Comparison of ENCODE assay signal across 10 cellular contexts in genomic region chr2:160214461-160215055, GRCh38. TPM values are rescaled to one million over a fixed set of nuclear protein-coding genes. Genes with fewer than 3 reads are reported as not detected.
A peak's percentile ranks its signal among the peaks of the same experiment; 100 is the strongest.
DNase-seq lines count a peak whose midpoint lies in the region; ATAC-seq and TF ChIP-seq lines count a peak whose summit lies in the region.
"Had no signal": no experiment of that assay in that cellular context is flagged by ENCODE, and none has a peak within 500 bp of the region (broad histone marks: within the 10 kb centered on the region; RNA-seq: fewer than 3 reads in every experiment).

No MANE protein-coding gene starts in this region.

- peak overlapping the region; percentile 24 to 70; a peak in 2 of 4 replicates for H4K8ac ChIP-seq in IMR-90 (ENCODE audit: low read depth in 2 of 2, low read length in 2 of 2)

- no CpG with 5 or more reads among the region's 5 CpGs for WGBS in IMR-90 (ENCODE audit: extremely low coverage in 2 of 2, insufficient read length in 1 of 2), 2 experiments

- H4K5ac ChIP-seq in IMR-90 (ENCODE audit: low read depth, low read length) = peak overlapping the region; percentile 23; the same call in 1 of the 2 replicates

- H3K27ac Mint-ChIP-seq in WTC11 = no peak overlapping the region

- H2BK20ac ChIP-seq in IMR-90 (ENCODE audit: low read depth, low read length) = peak overlapping the region; percentile 81

- H3K9me3 Mint-ChIP-seq in WTC11 = no peaks in the 10 kb centered on the region

- no peaks in the 10 kb centered on the region for H4K20me1 ChIP-seq in IMR-90 (ENCODE audit: insufficient read depth, low read length)

- 0 out of 2 replicates have a peak, but pooled peaks cover 5% of the 10 kb centered on the region for H3K9me1 ChIP-seq in IMR-90 (ENCODE audit: insufficient read depth, low read length)

- no TSS peak for BruUV-seq in IMR-90 (replicated peaks; lab: Mats Ljungman, UMichigan)

- peak overlapping the region; percentile 76 for H2AK5ac ChIP-seq in IMR-90 (ENCODE audit: low read depth, low read length)

- peak overlapping the region; percentile 86 for H2BK120ac ChIP-seq in IMR-90 (ENCODE audit: low read depth, low read length)

- CTCF ChIA-PET in IMR-90 (lab: Yijun Ruan, JAX) (interaction anchor here (0.6 kb wide), 1 partner anchor 412 kb away, joined by 3 read pairs; no protein-coding TSS in a partner anchor), WTC11 (lab: Charles Lee) (interaction anchor here (1.2 kb wide), 1 partner anchor 56 kb away, joined by 4 read pairs; no protein-coding TSS in a partner anchor)

- peak overlapping the region; percentile 62; the same call in 1 of the 2 replicates for H3K18ac ChIP-seq in IMR-90 (ENCODE audit: low read depth, low read length)

- H2AFZ ChIP-seq in IMR-90 (replicated peaks; ENCODE audit: low read length, poor library complexity) = peak overlapping the region; percentile 75

- H3K4me2 ChIP-seq in IMR-90 (ENCODE audit: low read depth, low read length) = peak overlapping the region; percentile 8; the same call in 1 of the 2 replicates

- DNase-seq in AG09309 (ENCODE audit: low read depth) (peak; percentile 64), IMR-90 (peak; percentile 90), astrocyte of the spinal cord (ENCODE audit: low read depth, low spot score) (peak; percentile 93), lower lobe of right lung (peak; percentile 54), WTC11 (ENCODE audit: low spot score) (no peak), cortex of kidney (lab: John Stamatoyannopoulos, UW) (no peak), ecto neural progenitor cell (ENCODE audit: low spot score) (no peak)
- DNase-seq: GDM1, testis had no signal

- H3K27ac ChIP-seq in IMR-90 (ENCODE audit: insufficient read depth, low read length) (peak overlapping the region; percentile 29; the same call in 1 of the 2 replicates), lower lobe of right lung (no peak overlapping the region)
- H3K27ac ChIP-seq: testis had no signal

- peak overlapping the region; percentile 60 for H2BK5ac ChIP-seq in IMR-90 (ENCODE audit: low read depth, low read length, poor library complexity, severe bottlenecking)

- no peak for TF ChIP-seq POLR2A in IMR-90 (IDR thresholded peaks at IDR 0.05; ENCODE audit: low read depth, low read length)

- H3K4me3 ChIP-seq in AG09309 (ENCODE audit: control insufficient read depth, low read depth, low read length) = no peak overlapping the region
- H3K4me3 ChIP-seq in IMR-90 (ENCODE audit: insufficient read depth, low read depth, low read length) = no peak overlapping the region
- H3K4me3 ChIP-seq in astrocyte of the spinal cord (ENCODE audit: low read depth, low read length) = no peak overlapping the region
- no peak overlapping the region for H3K4me3 ChIP-seq in lower lobe of right lung
- H3K4me3 ChIP-seq: testis had no signal

- POLR2A ChIA-PET in IMR-90 (lab: Charles Lee; ENCODE audit: unreplicated experiment) (no interaction called here), WTC11 (lab: Charles Lee) (no interaction called here)

- H3K4ac ChIP-seq in IMR-90 (ENCODE audit: low read depth, low read length) = peak overlapping the region; percentile 68

- no peaks in the 10 kb centered on the region for H3K27me3 ChIP-seq in IMR-90 (ENCODE audit: control insufficient read depth, insufficient read depth, low read length)
- no peaks in the 10 kb centered on the region for H3K27me3 ChIP-seq in lower lobe of right lung (ENCODE audit: low read depth)
- H3K27me3 ChIP-seq: testis had no signal

- H3K23ac ChIP-seq in IMR-90 (ENCODE audit: low read depth, low read length) = peak overlapping the region; percentile 37

- H3K9me3 ChIP-seq in IMR-90 (ENCODE audit: control insufficient read depth, insufficient read depth, low read length) = no peaks in the 10 kb centered on the region
- H3K9me3 ChIP-seq in lower lobe of right lung = no peaks in the 10 kb centered on the region
- H3K9me3 ChIP-seq: testis had no signal

- in situ Hi-C loops in IMR-90 (cut with MboI; ENCODE audit: low sequenced_read_pairs) (no loop called here), astrocyte of the spinal cord (cut with HindIII; ENCODE audit: low sequenced_read_pairs) (no loop called here)

- dilution Hi-C loops in IMR-90 (cut with HindIII; ENCODE audit: low sequenced_read_pairs, unreplicated experiment) = no loop called here

- H3K4me1 Mint-ChIP-seq in WTC11 = no peaks in the 10 kb centered on the region

- no peaks in the 10 kb centered on the region for H3K36me3 ChIP-seq in IMR-90 (ENCODE audit: control insufficient read depth, insufficient read depth, low read length)
- H3K36me3 ChIP-seq in lower lobe of right lung = no peaks in the 10 kb centered on the region

- peak overlapping the region; percentile 74; the same call in 1 of the 2 replicates for H3K14ac ChIP-seq in IMR-90 (replicated peaks; ENCODE audit: low read depth, low read length)

- no peak overlapping the region for H3K56ac ChIP-seq in IMR-90 (ENCODE audit: extremely low read depth, insufficient read depth, low read length)

- no peak overlapping the region for H3K4me3 Mint-ChIP-seq in WTC11

- H2AK9ac ChIP-seq in IMR-90 (replicated peaks; ENCODE audit: low read depth, low read length, poor library complexity) = peak overlapping the region; percentile 50

- intact Hi-C loops in IMR-90 (cut with micrococcal nuclease) (no loop called here), lower lobe of right lung (cut with DNase I) (no loop called here)

- H3K36me3 Mint-ChIP-seq in WTC11 = no peaks in the 10 kb centered on the region

- ATAC-seq in IMR-90 (ENCODE audit: low read depth) (peak; percentile 94), lower lobe of right lung (peak; percentile 89 to 95), WTC11 (no peak), HG03280 (IDR thresholded peaks at IDR 0.05; ENCODE audit: unreplicated experiment) (no peak)

- no peaks in the 10 kb centered on the region for H3K79me1 ChIP-seq in IMR-90 (ENCODE audit: low read depth in 1 of 2, low read length in 2 of 2)

- H3K4me1 ChIP-seq in IMR-90 (ENCODE audit: control insufficient read depth, insufficient read depth, low read length) (peaks cover 11% of the 10 kb centered on the region), lower lobe of right lung (peaks cover 28% of the 10 kb centered on the region)
- H3K4me1 ChIP-seq: testis had no signal

- H3K27me3 Mint-ChIP-seq in WTC11 (ENCODE audit: low read depth) = no peaks in the 10 kb centered on the region

- H3K9ac ChIP-seq in IMR-90 (ENCODE audit: low read depth, low read length) = peak overlapping the region; percentile 20; the same call in 1 of the 2 replicates

- TF ChIP-seq CTCF in AG09309 (IDR thresholded peaks at IDR 0.05; ENCODE audit: control insufficient read depth, insufficient read depth, low read depth, low read length, missing control alignments) = no peak
- TF ChIP-seq CTCF in IMR-90 (conservative IDR thresholded peaks at IDR 0.05; ENCODE audit: low read depth, low read length) = no peak
- TF ChIP-seq CTCF in astrocyte of the spinal cord (IDR thresholded peaks at IDR 0.05; ENCODE audit: low read depth, low read length) = no peak
- no peak for TF ChIP-seq CTCF in lower lobe of right lung (IDR thresholded peaks at IDR 0.05)
- TF ChIP-seq CTCF in WTC11 (IDR thresholded peaks at IDR 0.05) = no peak

- no peak for TF ChIP-seq RAD21 in IMR-90 (IDR thresholded peaks at IDR 0.05; ENCODE audit: low read length)

- H2BK15ac ChIP-seq in IMR-90 (ENCODE audit: low read depth, low read length) = peak overlapping the region; percentile 82; the same call in 2 of the 3 replicates

- H4K91ac ChIP-seq in IMR-90 (ENCODE audit: insufficient read depth, low read depth, low read length) = peak overlapping the region; percentile 92

TF ChIP-seq in IMR-90, 13 proteins besides CTCF, POLR2A, EP300 and RAD21 (continues in another document):
- TF ChIP-seq RCOR1 (IDR thresholded peaks at IDR 0.05; ENCODE audit: insufficient replicate concordance, low read length) = no peak
- peak; percentile 46 for TF ChIP-seq FOS (IDR thresholded peaks at IDR 0.05; ENCODE audit: low read depth, low read length)
- 0 out of 2 replicates have a peak, but pooled peaks have one; percentile 2 for TF ChIP-seq CEBPB (IDR thresholded peaks at IDR 0.05; ENCODE audit: low read depth, low read length)
- no peak for TF ChIP-seq MAZ (IDR thresholded peaks at IDR 0.05; ENCODE audit: borderline replicate concordance, low read depth, low read length)
- no peak for TF ChIP-seq ELK1 (IDR thresholded peaks at IDR 0.05; ENCODE audit: borderline replicate concordance, low read depth, low read length)
- TF ChIP-seq NFE2L2 (IDR thresholded peaks at IDR 0.05; ENCODE audit: low read depth, low read length) = no peak

TF ChIP-seq in WTC11, 78 proteins besides CTCF, POLR2A, EP300 and RAD21 (continues in another document):
- no peak for TF ChIP-seq NR3C1 (CRISPR knock-in tag; conservative IDR thresholded peaks at IDR 0.05; ENCODE audit: low read depth)
- no peak for TF ChIP-seq MXD4 (CRISPR knock-in tag; IDR thresholded peaks at IDR 0.05; ENCODE audit: borderline replicate concordance)

RNA-seq across cellular contexts. Expression of gene ITGB6, which starts 14.5 kb away (rescaled TPM):
- total RNA-seq in IMR-90 (2012; rRNA removed) (under 0.01 TPM in 1 of 2 replicates, not detected in the other), lower lobe of right lung (65.2 TPM), WTC11 (2021) (0.07 to 0.14 TPM in 2 of 3 replicates, not detected in the other)
- polyA plus RNA-seq in IMR-90 (2012; rRNA removed) = not detected in 2 replicates
- polyA plus RNA-seq in IMR-90 (2012; cell fraction: cytosol; rRNA removed) = not detected in 2 replicates
- 0.02 TPM in 1 of 2 replicates, not detected in the other for polyA plus RNA-seq in IMR-90 (2012; cell fraction: nucleus; rRNA removed; ENCODE audit: low replicate concordance)

Comparison
In these comparisons a context has a peak if more than half of its experiments do, and no peak if none do; other contexts are left out.
1. DNase-seq: peak in AG09309 (single experiment), IMR-90 (single experiment), astrocyte of the spinal cord (single experiment) and lower lobe of right lung (single experiment); none in WTC11 (single experiment), cortex of kidney (single experiment) and ecto neural progenitor cell (single experiment).
2. ATAC-seq: peak in IMR-90 (single experiment) and lower lobe of right lung (2 of 2); none in WTC11 (single experiment) and HG03280 (single experiment).
3. RNA of gene ITGB6, which starts 14.5 kb away (total RNA-seq): 65.2 TPM in lower lobe of right lung (single experiment); 0.07 to 0.14 TPM in WTC11 and under 0.01 TPM in IMR-90; every median in the first group is over 10 times any median in the second.